19 cellular contexts compared by ENCODE assay signal in the genomic region with DNA sequence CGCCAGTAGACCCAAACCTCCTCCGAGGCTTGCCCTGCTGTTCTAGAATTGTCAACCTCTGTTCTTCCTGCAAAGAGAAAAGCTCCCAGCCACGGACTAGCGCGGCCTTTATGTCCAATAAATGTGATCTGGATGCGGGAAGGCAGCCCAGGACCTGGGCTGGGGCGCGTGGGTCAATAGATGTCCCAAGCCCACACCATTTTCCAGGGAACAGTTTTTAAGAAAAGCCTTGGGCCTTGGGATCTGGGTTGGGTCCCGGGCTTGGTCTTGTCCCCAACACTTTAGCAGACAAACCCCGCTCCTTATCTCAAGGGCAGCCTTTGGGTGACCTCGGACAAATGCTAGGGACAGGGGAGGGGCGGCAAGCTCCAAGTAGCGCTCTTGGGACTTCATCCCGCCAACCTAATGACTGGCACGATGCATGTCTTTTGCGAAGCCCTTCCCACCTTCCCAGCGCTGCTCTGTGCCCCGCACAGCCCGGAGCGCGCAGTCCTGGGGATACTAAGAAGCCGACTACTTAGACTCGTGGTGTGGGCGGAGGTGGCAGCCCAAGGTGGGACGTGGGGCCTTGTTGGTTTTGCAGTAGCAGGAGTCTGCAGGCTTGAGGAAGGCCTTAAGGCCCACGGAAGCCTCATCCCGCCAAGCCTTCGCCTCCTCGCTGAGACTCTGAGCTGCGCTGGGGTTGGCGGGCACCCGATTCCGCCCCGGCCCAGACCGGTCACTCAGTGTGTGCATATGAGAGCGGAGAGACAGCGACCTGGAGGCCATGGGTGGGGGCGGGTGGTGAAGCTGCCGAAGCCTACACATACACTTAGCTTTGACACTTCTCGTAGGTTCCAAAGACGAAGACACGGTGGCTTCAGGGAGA. TPM values are rescaled to one million over a fixed set of nuclear protein-coding genes. Genes with fewer than 3 reads are reported as not detected.
"Had no signal": no experiment of that assay in that cellular context is flagged by ENCODE, and none has a peak within 500 bp of the region (broad histone marks: within the 10 kb centered on the region; RNA-seq: fewer than 3 reads in every experiment).

No MANE protein-coding gene starts in this region.

- H3K4me1 ChIP-seq: body of pancreas, colonic mucosa, lower lobe of right lung had no signal

- H3K4me3 ChIP-seq: body of pancreas, colonic mucosa, hepatocyte, lower lobe of right lung, ovary, upper lobe of left lung had no signal

- DNase-seq: activated B cell treated with CpG ODN at 0.5 μM for 24 hours; activated CD4-positive, alpha-beta T cell treated with anti-CD3 and anti-CD28 coated beads, Interleukin-2, amount 10 ng/mL, durations not matched to agents 7 days and 5 days; activated T-cell treated with anti-CD3 and anti-CD28 coated beads for 4 hours; amniotic stem cell; body of pancreas; caudate nucleus; colonic mucosa; immature natural killer cell; lower lobe of right lung; ovary; stimulated activated naive CD8-positive, alpha-beta T cell treated with anti-CD3 and anti-CD28 coated beads, Interleukin-15, amount 100 ng/mL, for 72 hours; T-helper 17 cell had no signal

- H3K9me3 ChIP-seq: body of pancreas, colonic mucosa, lower lobe of right lung, ovary, upper lobe of left lung had no signal

- H3K36me3 ChIP-seq: colonic mucosa, lower lobe of right lung, ovary, upper lobe of left lung had no signal

- H3K9me3 Mint-ChIP-seq: activated CD4-positive, alpha-beta T cell treated with anti-CD3 and anti-CD28 coated beads, Interleukin-2, amount 10 ng/mL, durations not matched to agents 7 days and 5 days; stimulated activated naive CD8-positive, alpha-beta T cell treated with anti-CD3 and anti-CD28 coated beads, Interleukin-15, amount 100 ng/mL, for 72 hours had no signal

- H3K4me1 Mint-ChIP-seq: activated B cell treated with CpG ODN at 0.5 μM for 24 hours; activated naive CD4-positive, alpha-beta T cell treated with anti-CD3 and anti-CD28 coated beads, Interleukin-2, amount 50 U/mL, for 24 hours; immature natural killer cell had no signal

- H3K27ac ChIP-seq: body of pancreas, colonic mucosa, hepatocyte, lower lobe of right lung, ovary, upper lobe of left lung had no signal

- ATAC-seq: body of pancreas; esophagus mucosa; lower lobe of right lung; sciatic nerve; stimulated activated naive CD8-positive, alpha-beta T cell treated with anti-CD3 and anti-CD28 coated beads, Interleukin-15, amount 100 ng/mL, for 72 hours; T-helper 17 cell had no signal

- H3K4me3 Mint-ChIP-seq: activated B cell treated with CpG ODN at 0.5 μM for 24 hours; activated CD4-positive, alpha-beta T cell treated with anti-CD3 and anti-CD28 coated beads, Interleukin-2, amount 10 ng/mL, durations not matched to agents 7 days and 5 days; activated naive CD4-positive, alpha-beta T cell treated with anti-CD3 and anti-CD28 coated beads, Interleukin-2, amount 50 U/mL, for 24 hours; immature natural killer cell; stimulated activated naive CD8-positive, alpha-beta T cell treated with anti-CD3 and anti-CD28 coated beads, Interleukin-15, amount 100 ng/mL, for 72 hours; T-helper 17 cell had no signal

- H3K27ac Mint-ChIP-seq: activated B cell treated with CpG ODN at 0.5 μM for 24 hours; activated CD4-positive, alpha-beta T cell treated with anti-CD3 and anti-CD28 coated beads, Interleukin-2, amount 10 ng/mL, durations not matched to agents 7 days and 5 days; activated naive CD4-positive, alpha-beta T cell treated with anti-CD3 and anti-CD28 coated beads, Interleukin-2, amount 50 U/mL, for 24 hours; immature natural killer cell; nephron; T-helper 17 cell had no signal

RNA-seq across cellular contexts. Expression of a gene that starts 10.8 kb away (rescaled TPM):
- total RNA-seq: activated B cell treated with CpG ODN at 0.5 μM for 24 hours; activated CD4-positive, alpha-beta T cell treated with anti-CD3 and anti-CD28 coated beads, Interleukin-2, amount 10 ng/mL, durations not matched to agents 7 days and 5 days; activated CD8-positive, alpha-beta memory T cell treated with anti-CD3 and anti-CD28 coated beads for 36 hours; colonic mucosa; ovary; sciatic nerve; T-helper 17 cell had no signal
